ENCODE assay signal across 27 cellular contexts in genomic region chrX:118941147-118941546, GRCh38.
"Had no signal": no experiment of that assay in that cellular context is flagged by ENCODE, and none has a peak within 500 bp of the region (broad histone marks: within the 10 kb centered on the region; RNA-seq: fewer than 3 reads in every experiment).

No MANE protein-coding gene starts in this region.

- H3K27ac ChIP-seq: stomach, suprapubic skin, testis, thoracic aorta, thyroid gland, tibial artery, tibial nerve, transverse colon, upper lobe of left lung, upper lobe of right lung, uterus, vagina had no signal

- ATAC-seq: stimulated activated effector memory CD8-positive, alpha-beta T cell treated with anti-CD3 and anti-CD28 coated beads, Interleukin-12 subunit alpha, Interleukin-12 subunit beta, amount 100 ng/mL, for 72 hours; stimulated activated memory B cell treated with anti-CD40 and anti-IgM and Interleukin-4, amounts not matched to agents 10 μg/mL and 1 μg/mL and 100 μg/mL, for 72 hours; stimulated activated naive B cell treated with anti-CD40 and anti-IgM and Interleukin-4, amounts not matched to agents 10 μg/mL and 1 μg/mL and 100 μg/mL, for 72 hours; stimulated activated naive CD8-positive, alpha-beta T cell treated with anti-CD3 and anti-CD28 coated beads, Interleukin-15, amount 100 ng/mL, for 72 hours; stimulated activated naive CD8-positive, alpha-beta T cell treated with anti-CD3 and anti-CD28 coated beads, Interleukin-15, Interleukin-2, amounts not matched to agents 100 U/mL and 50 U/mL, for 24 hours; upper lobe of right lung had no signal

- FAIRE-seq: urothelium cell line had no signal

- DNase-seq: stimulated activated CD4-positive, alpha-beta T cell treated with anti-CD3 and anti-CD28 coated beads, Interleukin-2, amount 100 ng/mL, for 48 hours; stimulated activated CD4-positive, alpha-beta T cell treated with anti-CD3 and anti-CD28 coated beads, Interleukin-4, amount 100 ng/mL, for 1 hour; stimulated activated CD4-positive, alpha-beta T cell treated with anti-CD3 and anti-CD28 coated beads, Interleukin-4, amount 100 ng/mL, for 24 hours; stimulated activated CD4-positive, alpha-beta T cell treated with anti-CD3 and anti-CD28 coated beads, Interleukin-4, amount 100 ng/mL, for 4 hours; stimulated activated CD8-positive, alpha-beta memory T cell treated with anti-CD3 and anti-CD28 coated beads, Interleukin-4, amount 100 ng/mL, for 48 hours; stimulated activated naive B cell treated with anti-CD40 and anti-IgM and Interleukin-4, amounts not matched to agents 10 μg/mL and 1 μg/mL and 100 μg/mL, for 72 hours; stimulated activated naive CD4-positive, alpha-beta T cell; stimulated activated naive CD4-positive, alpha-beta T cell treated with Interleukin-2 at 50 U/mL for 16 hours; stimulated activated naive CD8-positive, alpha-beta T cell treated with anti-CD3 and anti-CD28 coated beads, Interleukin-15, amount 100 ng/mL, for 72 hours; stimulated activated naive CD8-positive, alpha-beta T cell treated with anti-CD3 and anti-CD28 coated beads, Interleukin-15, Interleukin-2, amounts not matched to agents 100 U/mL and 50 U/mL, for 24 hours; stomach; substantia nigra; testis; thyroid gland; tibial artery; transverse colon; trophoblast cell; upper lobe of left lung; upper lobe of right lung; uterus had no signal

- H3K4me3 ChIP-seq: stomach, suprapubic skin, testis, thoracic aorta, thyroid gland, tibial artery, tibial nerve, transverse colon, upper lobe of left lung, upper lobe of right lung, uterus, vagina had no signal

- H3K4me1 ChIP-seq: stomach, suprapubic skin, testis, thyroid gland, tibial artery, tibial nerve, transverse colon, upper lobe of left lung, upper lobe of right lung, uterus, vagina had no signal

- H3K36me3 ChIP-seq: stomach, suprapubic skin, thoracic aorta, thyroid gland, tibial artery, tibial nerve, transverse colon, upper lobe of left lung, upper lobe of right lung, uterus, vagina had no signal

- H3K9me3 ChIP-seq: stomach, suprapubic skin, testis, thoracic aorta, thyroid gland, tibial artery, tibial nerve, transverse colon, upper lobe of left lung, upper lobe of right lung, uterus, vagina had no signal

- H3K27me3 ChIP-seq: stomach, suprapubic skin, testis, thyroid gland, tibial artery, tibial nerve, transverse colon, upper lobe of left lung, upper lobe of right lung, uterus, vagina had no signal
